ENCODE assay signal across 20 cellular contexts in the genomic region with DNA sequence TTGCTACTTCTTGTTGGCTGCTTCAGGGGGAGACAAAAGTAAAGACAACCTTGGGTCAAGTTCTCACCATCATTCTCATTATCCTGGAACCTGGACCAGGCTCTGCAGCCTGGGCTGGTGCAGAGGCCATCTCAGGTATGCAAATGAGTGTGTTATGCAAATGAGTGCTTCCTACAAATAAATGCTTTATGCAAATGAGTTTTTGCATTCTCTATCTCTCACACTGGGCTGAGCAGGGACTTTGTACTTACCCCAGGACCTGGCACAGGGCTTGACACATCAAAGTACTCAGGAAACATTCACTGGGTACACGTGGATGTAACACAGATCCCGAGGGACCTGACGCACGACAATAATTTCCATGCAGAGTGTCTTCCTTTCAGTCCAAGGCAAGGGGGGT.
"Had no signal": no experiment of that assay in that cellular context is flagged by ENCODE, and none has a peak within 500 bp of the region (broad histone marks: within the 10 kb centered on the region; RNA-seq: fewer than 3 reads in every experiment).

No MANE protein-coding gene starts in this region.

- H3K4me3 Mint-ChIP-seq: activated B cell treated with CpG ODN at 0.5 μM for 24 hours; activated CD8-positive, alpha-beta T cell treated with anti-CD3 and anti-CD28 coated beads, Interleukin-2, amount 10 ng/mL, durations not matched to agents 7 days and 5 days; activated naive CD4-positive, alpha-beta T cell treated with anti-CD3 and anti-CD28 coated beads, Interleukin-2, amount 50 U/mL, for 24 hours; natural killer cell treated with Interleukin-12 subunit alpha and Interleukin-12 subunit beta and Interleukin-15 and Interleukin-18, amount 100 ng/mL, for 72 hours had no signal

- H3K27ac ChIP-seq: colonic mucosa, esophagus squamous epithelium, left lung, skin epidermis, tibial artery had no signal

- H3K27me3 ChIP-seq: colonic mucosa, esophagus squamous epithelium had no signal

- FAIRE-seq: kidney had no signal

- H3K4me1 ChIP-seq: colonic mucosa, esophagus squamous epithelium, left lung had no signal

- ATAC-seq: activated CD8-positive, alpha-beta T cell treated with anti-CD3 and anti-CD28 coated beads, Interleukin-2, amount 10 ng/mL, durations not matched to agents 7 days and 5 days; left lung; natural killer cell treated with Interleukin-12 subunit alpha and Interleukin-12 subunit beta and Interleukin-15 and Interleukin-18, amount 100 ng/mL, for 72 hours had no signal

- DNase-seq: activated B cell treated with CpG ODN at 0.5 μM for 24 hours; activated CD4-positive, alpha-beta T cell treated with anti-CD3 and anti-CD28 coated beads for 48 hours; activated CD8-positive, alpha-beta memory T cell treated with anti-CD3 and anti-CD28 coated beads, Interleukin-2, amount 50 U/mL, for 4 hours; activated CD8-positive, alpha-beta T cell treated with anti-CD3 and anti-CD28 coated beads, Interleukin-2, amount 10 ng/mL, durations not matched to agents 7 days and 5 days; activated effector memory CD4-positive, alpha-beta T cell treated with anti-CD3 and anti-CD28 coated beads, Interleukin-2, amount 50 U/mL, for 16 hours; activated T-cell treated with anti-CD3 and anti-CD28 coated beads, Interleukin-2, amount 50 U/mL, for 48 hours; central memory CD4-positive, alpha-beta T cell; colonic mucosa; esophagus squamous epithelium; hippocampal formation; kidney; left lung; mammary epithelial cell; occipital lobe; stimulated activated CD4-positive, alpha-beta T cell treated with anti-CD3 and anti-CD28 coated beads, Interleukin-4, amount 100 ng/mL, for 24 hours; stimulated activated naive CD4-positive, alpha-beta T cell; tibial artery had no signal

- H3K36me3 ChIP-seq: colonic mucosa, esophagus squamous epithelium, left lung, tibial artery had no signal

- H3K27me3 Mint-ChIP-seq: activated naive CD4-positive, alpha-beta T cell treated with anti-CD3 and anti-CD28 coated beads, Interleukin-2, amount 50 U/mL, for 24 hours had no signal

- H3K36me3 Mint-ChIP-seq: activated naive CD4-positive, alpha-beta T cell treated with anti-CD3 and anti-CD28 coated beads, Interleukin-2, amount 50 U/mL, for 24 hours; natural killer cell treated with Interleukin-12 subunit alpha and Interleukin-12 subunit beta and Interleukin-15 and Interleukin-18, amount 100 ng/mL, for 72 hours had no signal

- H3K9me3 Mint-ChIP-seq: activated B cell treated with CpG ODN at 0.5 μM for 24 hours; activated naive CD4-positive, alpha-beta T cell treated with anti-CD3 and anti-CD28 coated beads, Interleukin-2, amount 50 U/mL, for 24 hours; natural killer cell treated with Interleukin-12 subunit alpha and Interleukin-12 subunit beta and Interleukin-15 and Interleukin-18, amount 100 ng/mL, for 72 hours had no signal

- H3K9me3 ChIP-seq: colonic mucosa, esophagus squamous epithelium, left lung, tibial artery had no signal

- H3K4me3 ChIP-seq: colonic mucosa, esophagus squamous epithelium, left lung, skin epidermis, tibial artery had no signal

- H3K27ac Mint-ChIP-seq: activated B cell treated with CpG ODN at 0.5 μM for 24 hours; activated CD8-positive, alpha-beta T cell treated with anti-CD3 and anti-CD28 coated beads, Interleukin-2, amount 10 ng/mL, durations not matched to agents 7 days and 5 days; activated naive CD4-positive, alpha-beta T cell treated with anti-CD3 and anti-CD28 coated beads, Interleukin-2, amount 50 U/mL, for 24 hours; natural killer cell treated with Interleukin-12 subunit alpha and Interleukin-12 subunit beta and Interleukin-15 and Interleukin-18, amount 100 ng/mL, for 72 hours had no signal
